In genomic region chr18:7325126-7325430, GRCh38 we compare ENCODE assay signal across 22 cellular contexts.
A peak's percentile ranks its signal among the peaks of the same experiment; 100 is the strongest.
DNase-seq lines count a peak whose midpoint lies in the region; ATAC-seq and TF ChIP-seq lines count a peak whose summit lies in the region.
"Had no signal": no experiment of that assay in that cellular context is flagged by ENCODE, and none has a peak within 500 bp of the region (broad histone marks: within the 10 kb centered on the region; RNA-seq: fewer than 3 reads in every experiment).

No MANE protein-coding gene starts in this region.

- H3K27ac ChIP-seq in RWPE2 (ENCODE audit: poor library complexity, severe bottlenecking) (peak overlapping the region; percentile 18), epithelial cell of prostate (peak overlapping the region; percentile 48), MM.1S (ENCODE audit: low read length) (no peak overlapping the region)
- H3K27ac ChIP-seq: BLaER1 treated with 17β-estradiol and CSF1 and Interleukin-3, amounts not matched to agents 10 nM and 100 nM; SJSA1 had no signal

- ATAC-seq in RWPE2 (ENCODE audit: low read depth) (peak; percentile 77), HG03460 (IDR thresholded peaks at IDR 0.05; ENCODE audit: unreplicated experiment) (no peak), GM21360 (IDR thresholded peaks at IDR 0.05; ENCODE audit: unreplicated experiment) (no peak)
- ATAC-seq: activated naive CD4-positive, alpha-beta T cell treated with anti-CD3 and anti-CD28 coated beads, Interleukin-2, amount 50 U/mL, for 72 hours; stimulated activated naive B cell treated with anti-CD40 and anti-IgM and Interleukin-4, amounts not matched to agents 10 μg/mL and 1 μg/mL and 100 μg/mL, for 72 hours; WTC11 had no signal

- no peaks in the 10 kb centered on the region for H3K27me3 ChIP-seq in RWPE2 (ENCODE audit: insufficient read depth, poor library complexity, severe bottlenecking)
- H3K27me3 ChIP-seq in MM.1S (replicated peaks; ENCODE audit: insufficient read depth, low read length) = no peaks in the 10 kb centered on the region
- H3K27me3 ChIP-seq: BLaER1 treated with 17β-estradiol and CSF1 and Interleukin-3, amounts not matched to agents 10 nM and 100 nM had no signal

- no peaks in the 10 kb centered on the region for H3K9me2 ChIP-seq in MM.1S (replicated peaks; ENCODE audit: insufficient read depth, low read length)

- TF ChIP-seq CTCF in RWPE2 (IDR thresholded peaks at IDR 0.05; ENCODE audit: poor library complexity, severe bottlenecking) = no peak
- TF ChIP-seq CTCF in MM.1S (IDR thresholded peaks at IDR 0.05; ENCODE audit: low read length) = no peak

- H3F3A ChIP-seq in MM.1S (ENCODE audit: insufficient read depth, low read length) = no peaks in the 10 kb centered on the region

- H3K4me1 ChIP-seq in RWPE2 (ENCODE audit: insufficient read depth, poor library complexity, severe bottlenecking) (peaks cover 12% of the 10 kb centered on the region), MM.1S (ENCODE audit: low read length) (no peaks in the 10 kb centered on the region)
- H3K4me1 ChIP-seq: SJSA1 had no signal

- H3K4me2 ChIP-seq in MM.1S (ENCODE audit: low read depth, low read length) = no peak overlapping the region
- H3K4me2 ChIP-seq: BLaER1 treated with 17β-estradiol and CSF1 and Interleukin-3, amounts not matched to agents 10 nM and 100 nM had no signal

- no peaks in the 10 kb centered on the region for H4K20me1 ChIP-seq in MM.1S (ENCODE audit: insufficient read depth, low read length)
- H4K20me1 ChIP-seq: BLaER1 treated with 17β-estradiol and CSF1 and Interleukin-3, amounts not matched to agents 10 nM and 100 nM had no signal

- H3K9ac ChIP-seq in MM.1S (ENCODE audit: low read length) = no peak overlapping the region
- H3K9ac ChIP-seq: BLaER1 treated with 17β-estradiol and CSF1 and Interleukin-3, amounts not matched to agents 10 nM and 100 nM had no signal

- H3K9me3 ChIP-seq in RWPE2 (ENCODE audit: severe bottlenecking) (no peaks in the 10 kb centered on the region), MM.1S (replicated peaks; ENCODE audit: insufficient read depth, low read length) (no peaks in the 10 kb centered on the region)
- H3K9me3 ChIP-seq: BLaER1 treated with 17β-estradiol and CSF1 and Interleukin-3, amounts not matched to agents 10 nM and 100 nM; SJSA1 had no signal

- H3K36me3 ChIP-seq in RWPE2 (ENCODE audit: low read depth) (no peaks in the 10 kb centered on the region), MM.1S (replicated peaks; ENCODE audit: insufficient read depth, low read length) (no peaks in the 10 kb centered on the region)
- H3K36me3 ChIP-seq: BLaER1 treated with 17β-estradiol and CSF1 and Interleukin-3, amounts not matched to agents 10 nM and 100 nM; SJSA1 had no signal

- H3K4me3 ChIP-seq in RWPE2 (ENCODE audit: severe bottlenecking) (no peak overlapping the region), MM.1S (ENCODE audit: low read length) (no peak overlapping the region)
- H3K4me3 ChIP-seq: BLaER1 treated with 17β-estradiol and CSF1 and Interleukin-3, amounts not matched to agents 10 nM and 100 nM; SJSA1 had no signal

- DNase-seq in M059J (ENCODE audit: low read depth) = peak; percentile 67
- no peak for DNase-seq in RWPE2 (ENCODE audit: low spot score)
- DNase-seq in epithelial cell of prostate (ENCODE audit: low read depth, low spot score) = peak; percentile 56
- peak; percentile 84 for DNase-seq in renal cortical epithelial cell (ENCODE audit: low read depth)
- no peak for DNase-seq in MM.1S
- no peak for DNase-seq in activated effector memory CD4-positive, alpha-beta T cell treated with anti-CD3 and anti-CD28 coated beads, Interleukin-2, amount 50 U/mL, for 16 hours
- DNase-seq: activated CD4-positive, alpha-beta T cell treated with anti-CD3 and anti-CD28 coated beads, Interleukin-2, amount 10 ng/mL, durations not matched to agents 24 days and 14 days; amygdala; effector CD4-positive, alpha-beta T cell; erythroblast; KG1; NCI-H2029; NCI-H69; nephron progenitor cell; stimulated activated naive B cell treated with anti-CD40 and anti-IgM and Interleukin-4, amounts not matched to agents 10 μg/mL and 1 μg/mL and 100 μg/mL, for 72 hours; substantia nigra had no signal

- no peaks in the 10 kb centered on the region for H3K79me2 ChIP-seq in MM.1S (ENCODE audit: low read length)

- no peak overlapping the region for H2AFZ ChIP-seq in MM.1S (ENCODE audit: low read length)

Comparison
In these comparisons a context has a peak if more than half of its experiments do, and no peak if none do; other contexts are left out.
1. DNase-seq: peak in M059J (single experiment), epithelial cell of prostate (single experiment) and renal cortical epithelial cell (single experiment); none in RWPE2 (single experiment), MM.1S (single experiment) and activated effector memory CD4-positive, alpha-beta T cell treated with anti-CD3 and anti-CD28 coated beads, Interleukin-2, amount 50 U/mL, for 16 hours (single experiment).